In the genomic region with DNA sequence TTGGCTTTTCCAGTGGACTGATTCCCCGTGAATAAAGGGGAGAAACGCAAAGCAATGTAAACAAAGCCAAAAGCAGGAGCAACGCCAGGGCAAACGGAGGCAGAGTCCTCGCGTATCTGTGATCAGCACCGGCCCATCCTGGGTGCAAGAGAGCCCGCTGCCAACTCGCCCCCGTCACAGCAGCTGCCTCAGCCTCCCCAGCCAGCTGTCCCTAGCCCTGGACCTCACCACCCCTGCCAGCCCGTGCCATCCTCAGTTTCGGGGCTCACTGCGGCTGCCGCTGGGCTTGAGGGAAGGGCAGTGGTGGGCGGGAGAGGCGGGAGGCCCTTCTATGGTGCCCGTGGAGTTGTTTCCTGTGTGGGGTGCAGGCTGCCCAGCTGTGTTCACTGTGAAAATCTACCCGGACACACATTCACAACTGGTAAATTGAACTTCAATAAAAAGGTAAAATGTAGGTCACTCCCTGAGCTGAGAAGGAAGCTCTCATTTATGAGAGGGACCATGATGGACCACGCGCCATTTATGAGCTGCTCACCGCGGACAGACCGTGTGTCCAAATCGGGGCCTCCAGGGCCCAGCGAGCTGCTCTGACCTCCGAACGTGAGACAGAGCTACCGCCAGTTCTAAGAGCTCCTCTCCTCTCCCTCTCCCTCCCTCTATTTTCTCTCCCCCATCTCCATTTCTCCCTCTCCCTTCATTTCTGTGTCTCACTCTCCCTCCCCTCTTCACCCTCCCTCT, we compare ENCODE assay signal across 31 cellular contexts.
A peak's percentile ranks its signal among the peaks of the same experiment; 100 is the strongest.
DNase-seq lines count a peak whose midpoint lies in the region; ATAC-seq and TF ChIP-seq lines count a peak whose summit lies in the region.
"Had no signal": no experiment of that assay in that cellular context is flagged by ENCODE, and none has a peak within 500 bp of the region (broad histone marks: within the 10 kb centered on the region; RNA-seq: fewer than 3 reads in every experiment).

No MANE protein-coding gene starts in this region.

- H3K4me1 Mint-ChIP-seq in T-helper 17 cell, result peaks cover 4% of the 10 kb centered on the region
- H3K4me1 Mint-ChIP-seq: mesothelial cell of epicardium had no signal

- H3K36me3 ChIP-seq in mesendoderm (ENCODE audit: control insufficient read depth, insufficient read depth, low read length) (no peaks in the 10 kb centered on the region), testis (ENCODE audit: low read depth, missing control alignments) (no peaks in the 10 kb centered on the region)
- H3K36me3 ChIP-seq: BLaER1 treated with 17β-estradiol and CSF1 and Interleukin-3, amounts not matched to agents 10 nM and 100 nM; breast epithelium; left ventricle myocardium inferior; ovary; suprapubic skin had no signal

- H4K8ac ChIP-seq in mesendoderm (ENCODE audit: low read depth, low read length), result no peak overlapping the region

- no peaks in the 10 kb centered on the region for H3K79me1 ChIP-seq in mesendoderm (ENCODE audit: low read length)

- H3K36me3 Mint-ChIP-seq in T-helper 17 cell (ENCODE audit: low read depth), result no peaks in the 10 kb centered on the region
- H3K36me3 Mint-ChIP-seq: activated naive CD4-positive, alpha-beta T cell treated with anti-CD3 and anti-CD28 coated beads, Interleukin-2, amount 50 U/mL, for 72 hours; mesothelial cell of epicardium had no signal

- H3K4me3 ChIP-seq in coronary artery, result no peak overlapping the region
- no peak overlapping the region for H3K4me3 ChIP-seq in mesendoderm (ENCODE audit: low read length)
- no peak overlapping the region for H3K4me3 ChIP-seq in testis
- H3K4me3 ChIP-seq: BLaER1 treated with 17β-estradiol and CSF1 and Interleukin-3, amounts not matched to agents 10 nM and 100 nM; breast epithelium; left ventricle myocardium inferior; ovary; suprapubic skin had no signal

- peak overlapping the region; percentile 44 for H3K9ac ChIP-seq in mesendoderm (ENCODE audit: low read length)
- H3K9ac ChIP-seq: BLaER1 treated with 17β-estradiol and CSF1 and Interleukin-3, amounts not matched to agents 10 nM and 100 nM; KMS-11 had no signal

- H4K5ac ChIP-seq in mesendoderm (ENCODE audit: low read length), result no peak overlapping the region

- peak overlapping the region; percentile 59 for H3K56ac ChIP-seq in mesendoderm (ENCODE audit: low read length)

- TF ChIP-seq POLR2A in testis (IDR thresholded peaks at IDR 0.05), result no peak

- no peak for ATAC-seq in T-helper 17 cell
- ATAC-seq: activated naive CD4-positive, alpha-beta T cell treated with anti-CD3 and anti-CD28 coated beads, Interleukin-2, amount 50 U/mL, for 72 hours had no signal

- intact Hi-C loops in testis (cut with DNase I; ENCODE audit: low total_unique reads), result no loop called here

- H3K4ac ChIP-seq in mesendoderm (ENCODE audit: low read depth, low read length), result no peak overlapping the region

- WGBS in mesendoderm (ENCODE audit: extremely low coverage, insufficient coverage, low lambda C conversion rate), result no CpG with 5 or more reads among the region's 28 CpGs
- 88% methylated on average over 28 of the region's 28 CpGs for WGBS in testis, 2 donors

- no peak overlapping the region for H3K18ac ChIP-seq in mesendoderm (ENCODE audit: low read length)

- no peak overlapping the region for H2BK5ac ChIP-seq in mesendoderm (ENCODE audit: low read length)

- H3K27me3 Mint-ChIP-seq in T-helper 17 cell, result peaks cover 24% of the 10 kb centered on the region

- H3K9me3 ChIP-seq in testis, result no peaks in the 10 kb centered on the region
- H3K9me3 ChIP-seq in T-helper 17 cell (ENCODE audit: control insufficient read depth, low read length, poor library complexity, severe bottlenecking), result no peaks in the 10 kb centered on the region
- H3K9me3 ChIP-seq: BLaER1 treated with 17β-estradiol and CSF1 and Interleukin-3, amounts not matched to agents 10 nM and 100 nM; breast epithelium; left ventricle myocardium inferior; ovary; suprapubic skin had no signal

- H2AK5ac ChIP-seq in mesendoderm (ENCODE audit: low read length), result no peak overlapping the region

- no peak overlapping the region for H3K23ac ChIP-seq in mesendoderm (ENCODE audit: low read length)

- H3K79me2 ChIP-seq in mesendoderm (ENCODE audit: control insufficient read depth, insufficient read depth, low read length), result no peaks in the 10 kb centered on the region

- H3K27me3 ChIP-seq in mesendoderm (ENCODE audit: insufficient read depth, low read length, poor library complexity) (peaks cover 7% of the 10 kb centered on the region), testis (no peaks in the 10 kb centered on the region)
- H3K27me3 ChIP-seq: BLaER1 treated with 17β-estradiol and CSF1 and Interleukin-3, amounts not matched to agents 10 nM and 100 nM; ovary had no signal

- TF ChIP-seq CTCF in coronary artery (IDR thresholded peaks at IDR 0.05), result no peak
- TF ChIP-seq CTCF in testis (IDR thresholded peaks at IDR 0.05), result no peak

- no peak overlapping the region for H2BK120ac ChIP-seq in mesendoderm (ENCODE audit: low read depth, low read length)

- no peak overlapping the region for H3K4me3 Mint-ChIP-seq in T-helper 17 cell
- H3K4me3 Mint-ChIP-seq: mesothelial cell of epicardium had no signal

- H3K27ac ChIP-seq in coronary artery, result no peak overlapping the region
- H3K27ac ChIP-seq in mesendoderm (ENCODE audit: low read depth, low read length), result no peak overlapping the region
- H3K27ac ChIP-seq in testis, result no peak overlapping the region
- H3K27ac ChIP-seq: 22Rv1; BLaER1 treated with 17β-estradiol and CSF1 and Interleukin-3, amounts not matched to agents 10 nM and 100 nM; breast epithelium; epithelial cell of prostate; KMS-11; left ventricle myocardium inferior; ovary; suprapubic skin had no signal

- peak overlapping the region; percentile 44 for H3K4me2 ChIP-seq in mesendoderm (ENCODE audit: low read length)
- H3K4me2 ChIP-seq: KMS-11 had no signal

- no peak overlapping the region for H3K27ac Mint-ChIP-seq in T-helper 17 cell
- H3K27ac Mint-ChIP-seq: activated naive CD4-positive, alpha-beta T cell treated with anti-CD3 and anti-CD28 coated beads, Interleukin-2, amount 50 U/mL, for 72 hours; mesothelial cell of epicardium had no signal

- DNase-seq in DMS 273 (lab: John Stamatoyannopoulos, UW; ENCODE audit: unreplicated experiment) (peak; percentile 5), DMS 273 treated with DMSO at 0.1 percent for 48 hours (lab: John Stamatoyannopoulos, UW) (no peak), coronary artery (ENCODE audit: low spot score) (peak; percentile 36), mesendoderm (no peak), testis (peak; percentile 6), T-helper 17 cell (no peak), T-helper 2 cell (no peak), Kasumi-1 (lab: John Stamatoyannopoulos, UW) (no peak)
- DNase-seq: activated CD4-positive, alpha-beta T cell treated with anti-CD3 and anti-CD28 coated beads for 4 hours; DMS79; effector CD8-positive, alpha-beta T cell; GDM1; GOT3; left ventricle myocardium inferior; NCI-H1436; NCI-H2081; NCI-H2227 treated with DMSO at 0.1 percent for 48 hours; NCI-H526 treated with DMSO at 0.1 percent for 48 hours; NK-92 treated with Interleukin-12 subunit alpha and Interleukin-12 subunit beta, amount 100 ng/mL, for 24 hours; SHP77 treated with DMSO at 0.1 percent for 48 hours; stimulated activated CD4-positive, alpha-beta T cell treated with anti-CD3 and anti-CD28 coated beads, Interleukin-1b, Interleukin-23, amount 100 ng/mL, for 48 hours; stimulated activated naive CD4-positive, alpha-beta T cell treated with Interleukin-2 at 50 U/mL for 16 hours had no signal

- H2BK15ac ChIP-seq in mesendoderm (replicated peaks; ENCODE audit: low read depth), result no peak overlapping the region

- H3K4me1 ChIP-seq in mesendoderm (ENCODE audit: control insufficient read depth, low read depth, low read length) (no peaks in the 10 kb centered on the region), testis (peaks cover 4% of the 10 kb centered on the region)
- H3K4me1 ChIP-seq: breast epithelium, left ventricle myocardium inferior, suprapubic skin had no signal

Comparison
In these comparisons a context has a peak if more than half of its experiments do, and no peak if none do; other contexts are left out.
1. DNase-seq: peak in DMS 273 (single experiment), coronary artery (single experiment) and testis (single experiment); none in DMS 273 treated with DMSO at 0.1 percent for 48 hours (single experiment), mesendoderm (single experiment), T-helper 17 cell (0 of 3), T-helper 2 cell (0 of 5) and Kasumi-1 (0 of 2).